In the genomic region with DNA sequence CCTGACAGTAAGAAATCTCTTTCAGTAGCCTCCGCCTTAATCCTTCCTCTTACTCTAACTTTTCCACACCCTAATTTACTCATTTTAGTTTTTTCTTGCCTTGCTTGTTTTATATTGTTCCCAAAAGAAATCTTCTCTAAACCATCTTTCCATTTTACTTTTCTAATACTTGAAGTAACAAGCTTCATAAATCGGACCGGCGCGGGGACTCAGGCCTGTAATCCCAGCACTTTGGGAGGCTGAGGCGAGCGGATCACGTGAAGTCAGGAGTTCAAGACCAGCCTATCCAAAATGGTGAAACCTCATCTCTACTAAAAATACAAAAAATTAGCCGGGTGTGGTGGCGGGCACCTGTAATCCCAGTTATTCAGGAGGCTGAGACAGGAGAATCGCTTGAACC, we compare ENCODE assay signal across 8 cellular contexts. TPM values are rescaled to one million over a fixed set of nuclear protein-coding genes. Genes with fewer than 3 reads are reported as not detected.
DNase-seq lines count a peak whose midpoint lies in the region; ATAC-seq and TF ChIP-seq lines count a peak whose summit lies in the region.

No MANE protein-coding gene starts in this region.

- TF ChIP-seq CTCF in hepatocyte (IDR thresholded peaks at IDR 0.05; ENCODE audit: poor library complexity), result no peak

- no peaks in the 10 kb centered on the region for H3K9me2 ChIP-seq in hepatocyte (replicated peaks; ENCODE audit: insufficient read depth)

- CTCF ChIA-PET in activated CD8-positive, alpha-beta memory T cell treated with anti-CD3 and anti-CD28 coated beads, Interleukin-2, amount 10 ng/mL, durations not matched to agents 7 days and 5 days (lab: Charles Lee), result no interaction called here
- CTCF ChIA-PET in activated CD4-positive, alpha-beta memory T cell treated with anti-CD3 and anti-CD28 coated beads, Interleukin-2, amount 10 ng/mL, durations not matched to agents 7 days and 5 days (lab: Charles Lee), result interaction anchor here (0.8 to 1.3 kb wide), 2 partner anchors 18 to 48 kb away, joined by 3 read pairs; a partner anchor contains a TSS

- peak overlapping the region; percentile 70 for H3K4me2 ChIP-seq in hepatocyte

- H2AFZ ChIP-seq in hepatocyte, result no peak overlapping the region

- POLR2A ChIA-PET in activated CD4-positive, alpha-beta memory T cell treated with anti-CD3 and anti-CD28 coated beads, Interleukin-2, amount 10 ng/mL, durations not matched to agents 7 days and 5 days (lab: Charles Lee), result interaction anchor here (1.2 to 1.3 kb wide), 2 partner anchors 17 to 24 kb away, joined by 5 read pairs; a partner anchor contains a TSS

- H3K27ac Mint-ChIP-seq in activated CD8-positive, alpha-beta memory T cell treated with anti-CD3 and anti-CD28 coated beads, Interleukin-2, amount 10 ng/mL, durations not matched to agents 7 days and 5 days, result peak overlapping the region; percentile 1
- no peak overlapping the region for H3K27ac Mint-ChIP-seq in activated CD4-positive, alpha-beta memory T cell treated with anti-CD3 and anti-CD28 coated beads, Interleukin-2, amount 10 ng/mL, durations not matched to agents 7 days and 5 days

- peaks cover 93% of the 10 kb centered on the region for H4K20me1 ChIP-seq in hepatocyte (ENCODE audit: insufficient read depth, poor library complexity, severe bottlenecking)

- no peaks in the 10 kb centered on the region for H3K27me3 Mint-ChIP-seq in activated CD8-positive, alpha-beta memory T cell treated with anti-CD3 and anti-CD28 coated beads, Interleukin-2, amount 10 ng/mL, durations not matched to agents 7 days and 5 days
- no peaks in the 10 kb centered on the region for H3K27me3 Mint-ChIP-seq in activated CD4-positive, alpha-beta memory T cell treated with anti-CD3 and anti-CD28 coated beads, Interleukin-2, amount 10 ng/mL, durations not matched to agents 7 days and 5 days

- H3K36me3 ChIP-seq in hepatocyte (replicated peaks; ENCODE audit: insufficient read depth, low read depth) (no peaks in the 10 kb centered on the region), stomach smooth muscle (ENCODE audit: control insufficient read depth in 2 of 2, insufficient read depth in 2 of 2, low read length in 2 of 2) (no peaks in the 10 kb centered on the region)

- DNase-seq in activated CD8-positive, alpha-beta memory T cell treated with anti-CD3 and anti-CD28 coated beads, Interleukin-2, amount 10 ng/mL, durations not matched to agents 7 days and 5 days, result no peak
- no peak for DNase-seq in activated CD8-positive, alpha-beta memory T cell treated with anti-CD3 and anti-CD28 coated beads, Interleukin-2, amount 50 U/mL, for 48 hours
- DNase-seq in activated CD4-positive, alpha-beta memory T cell treated with anti-CD3 and anti-CD28 coated beads, Interleukin-2, amount 10 ng/mL, durations not matched to agents 7 days and 5 days, result no peak
- DNase-seq in hepatocyte (ENCODE audit: low spot score) (no peak), GDM1 (lab: John Stamatoyannopoulos, UW) (no peak), SHP77 treated with DMSO at 0.1 percent for 48 hours (lab: John Stamatoyannopoulos, UW) (no peak), substantia nigra (lab: John Stamatoyannopoulos, UW) (no peak)

- no peaks in the 10 kb centered on the region for H3K9me3 ChIP-seq in hepatocyte (ENCODE audit: low read depth)
- no peaks in the 10 kb centered on the region for H3K9me3 ChIP-seq in stomach smooth muscle (ENCODE audit: control insufficient read depth in 2 of 2, low read length in 2 of 2)

- no peaks in the 10 kb centered on the region for H3K4me1 ChIP-seq in hepatocyte (ENCODE audit: insufficient read depth)
- H3K4me1 ChIP-seq in stomach smooth muscle (ENCODE audit: control insufficient read depth, insufficient read depth, low read length), result no peaks in the 10 kb centered on the region

- peak overlapping the region; percentile 60 for H3K4me3 Mint-ChIP-seq in activated CD8-positive, alpha-beta memory T cell treated with anti-CD3 and anti-CD28 coated beads, Interleukin-2, amount 10 ng/mL, durations not matched to agents 7 days and 5 days
- peak overlapping the region; percentile 55 for H3K4me3 Mint-ChIP-seq in activated CD4-positive, alpha-beta memory T cell treated with anti-CD3 and anti-CD28 coated beads, Interleukin-2, amount 10 ng/mL, durations not matched to agents 7 days and 5 days

- H3K4me3 ChIP-seq in hepatocyte, result peak overlapping the region; percentile 11
- peak overlapping the region; percentile 67 to 79 for H3K4me3 ChIP-seq in stomach smooth muscle (ENCODE audit: low read length in 2 of 2)

- peaks cover 100% of the 10 kb centered on the region for H3K79me2 ChIP-seq in hepatocyte

- 96% methylated on average over 11 of the region's 11 CpGs for WGBS in hepatocyte (ENCODE audit: low lambda C conversion rate, missing lambda C conversion rate)

- peaks cover 21% of the 10 kb centered on the region for H3K4me1 Mint-ChIP-seq in activated CD8-positive, alpha-beta memory T cell treated with anti-CD3 and anti-CD28 coated beads, Interleukin-2, amount 10 ng/mL, durations not matched to agents 7 days and 5 days
- peaks cover 27% of the 10 kb centered on the region for H3K4me1 Mint-ChIP-seq in activated CD4-positive, alpha-beta memory T cell treated with anti-CD3 and anti-CD28 coated beads, Interleukin-2, amount 10 ng/mL, durations not matched to agents 7 days and 5 days

- H3K36me3 Mint-ChIP-seq in activated CD8-positive, alpha-beta memory T cell treated with anti-CD3 and anti-CD28 coated beads, Interleukin-2, amount 10 ng/mL, durations not matched to agents 7 days and 5 days, result peaks cover 26% of the 10 kb centered on the region
- H3K36me3 Mint-ChIP-seq in activated CD4-positive, alpha-beta memory T cell treated with anti-CD3 and anti-CD28 coated beads, Interleukin-2, amount 10 ng/mL, durations not matched to agents 7 days and 5 days (ENCODE audit: low read depth), result peaks cover 22% of the 10 kb centered on the region

- H3K27me3 ChIP-seq in hepatocyte (no peaks in the 10 kb centered on the region), stomach smooth muscle (ENCODE audit: control insufficient read depth in 1 of 2, insufficient read depth in 2 of 2, low read length in 2 of 2) (no peaks in the 10 kb centered on the region)

- H3K9ac ChIP-seq in stomach smooth muscle (ENCODE audit: low read length in 2 of 2), result peak overlapping the region in 1 of 2 donors; percentile 55

- no peak overlapping the region for H3K27ac ChIP-seq in hepatocyte
- H3K27ac ChIP-seq in stomach smooth muscle (ENCODE audit: low read length), result no peak overlapping the region
- no peak overlapping the region for H3K27ac ChIP-seq in substantia nigra (ENCODE audit: low read depth, low read length, poor library complexity, severe bottlenecking)

- no peak for ATAC-seq in activated CD8-positive, alpha-beta memory T cell treated with anti-CD3 and anti-CD28 coated beads, Interleukin-2, amount 10 ng/mL, durations not matched to agents 7 days and 5 days

- H3K9me3 Mint-ChIP-seq in activated CD8-positive, alpha-beta memory T cell treated with anti-CD3 and anti-CD28 coated beads, Interleukin-2, amount 10 ng/mL, durations not matched to agents 7 days and 5 days (ENCODE audit: low read depth), result no peaks in the 10 kb centered on the region
- no peaks in the 10 kb centered on the region for H3K9me3 Mint-ChIP-seq in activated CD4-positive, alpha-beta memory T cell treated with anti-CD3 and anti-CD28 coated beads, Interleukin-2, amount 10 ng/mL, durations not matched to agents 7 days and 5 days

RNA-seq across cellular contexts. Expression of a gene that starts 17.3 kb away (rescaled TPM):
- 10 to 100 TPM; 29.6 to 39.0 TPM for total RNA-seq in activated CD8-positive, alpha-beta memory T cell treated with anti-CD3 and anti-CD28 coated beads, Interleukin-2, amount 10 ng/mL, durations not matched to agents 7 days and 5 days
- 10 to 100 TPM; 36.9 to 41.9 TPM for total RNA-seq in activated CD4-positive, alpha-beta memory T cell treated with anti-CD3 and anti-CD28 coated beads, Interleukin-2, amount 10 ng/mL, durations not matched to agents 7 days and 5 days
- 30.3 and 35.7 TPM in 2 replicates for total RNA-seq in hepatocyte
- 20.9 and 23.2 TPM in 2 replicates for polyA plus RNA-seq in hepatocyte
